In the genomic region with DNA sequence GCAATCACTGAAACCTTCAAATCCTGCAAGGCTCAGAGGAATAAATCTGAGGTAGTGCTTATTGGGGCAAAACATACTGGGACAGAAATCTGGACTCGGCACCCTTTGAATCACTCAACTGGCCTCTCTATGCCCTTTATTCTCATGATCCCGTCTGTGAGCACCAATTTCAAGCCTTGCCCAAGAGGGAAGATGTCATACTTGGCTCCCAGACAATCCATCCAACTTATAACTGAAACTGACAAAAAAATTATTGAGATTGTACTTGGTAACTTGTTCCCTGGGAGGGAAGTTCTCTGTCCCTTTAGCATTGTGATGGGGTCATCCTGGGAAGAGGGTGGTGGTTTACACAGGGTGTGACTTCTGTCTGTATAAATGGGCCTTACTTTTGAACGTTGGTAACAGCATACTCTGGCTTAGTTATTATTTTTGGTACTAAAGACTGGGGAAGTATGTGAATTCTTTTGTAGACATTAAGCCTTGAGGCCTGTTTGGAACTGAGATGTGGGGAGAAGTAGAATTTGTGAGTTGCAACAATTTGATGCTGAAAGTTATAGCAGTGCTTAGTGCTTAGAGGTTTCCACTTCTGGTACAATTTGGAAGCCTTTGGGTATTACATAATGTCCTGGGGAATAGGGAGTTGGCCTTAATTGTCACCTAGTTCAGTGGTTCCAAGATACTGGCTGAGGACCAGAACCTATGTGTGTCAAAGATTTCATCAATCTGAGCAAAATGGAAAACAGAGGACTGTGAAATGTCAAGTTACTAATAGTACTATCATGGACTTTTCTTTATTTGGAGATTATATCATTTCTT, we compare ENCODE assay signal across 29 cellular contexts. TPM values are rescaled to one million over a fixed set of nuclear protein-coding genes. Genes with fewer than 3 reads are reported as not detected.
DNase-seq lines count a peak whose midpoint lies in the region; ATAC-seq and TF ChIP-seq lines count a peak whose summit lies in the region.
"Had no signal": no experiment of that assay in that cellular context is flagged by ENCODE, and none has a peak within 500 bp of the region (broad histone marks: within the 10 kb centered on the region; RNA-seq: fewer than 3 reads in every experiment).

No MANE protein-coding gene starts in this region.

- H3K4me3 ChIP-seq in gastroesophageal sphincter (no peak overlapping the region), neural progenitor cell (no peak overlapping the region), A673 (ENCODE audit: low read depth, low read length, poor library complexity, severe bottlenecking) (no peak overlapping the region)
- H3K4me3 ChIP-seq: spleen, tibial artery had no signal

- H3K27ac Mint-ChIP-seq in neural progenitor cell, result peak overlapping the region; percentile 76
- H3K27ac Mint-ChIP-seq: activated CD4-positive, alpha-beta T cell treated with anti-CD3 and anti-CD28 coated beads, Interleukin-2, amount 10 ng/mL, durations not matched to agents 24 days and 14 days; activated naive CD4-positive, alpha-beta T cell treated with anti-CD3 and anti-CD28 coated beads for 36 hours; activated T-cell treated with anti-CD3 and anti-CD28 coated beads, Interleukin-2, amount 50 U/mL, for 72 hours; stimulated activated naive B cell treated with anti-CD40 and anti-IgM and Interleukin-4, amounts not matched to agents 10 μg/mL and 1 μg/mL and 100 μg/mL, for 72 hours; T-helper 17 cell had no signal

- H3K9me3 ChIP-seq in gastroesophageal sphincter (no peaks in the 10 kb centered on the region), neural progenitor cell (ENCODE audit: low read depth) (no peaks in the 10 kb centered on the region), A673 (ENCODE audit: low read depth, low read length, poor library complexity, severe bottlenecking) (no peaks in the 10 kb centered on the region)
- H3K9me3 ChIP-seq: SK-N-SH, spleen, tibial artery had no signal

- POLR2A ChIA-PET in A673 (lab: Charles Lee; ENCODE audit: low non-redundant PET), result no interaction called here

- H3K9ac ChIP-seq in neural progenitor cell, result no peak overlapping the region
- H3K9ac ChIP-seq: SK-N-SH had no signal

- ATAC-seq in gastroesophageal sphincter (peak; percentile 84), HG03460 (IDR thresholded peaks at IDR 0.05; ENCODE audit: unreplicated experiment) (no peak)
- ATAC-seq: activated T-cell treated with anti-CD3 and anti-CD28 coated beads, Interleukin-2, amount 50 U/mL, for 72 hours; stimulated activated naive B cell treated with anti-CD40 and anti-IgM and Interleukin-4, amounts not matched to agents 10 μg/mL and 1 μg/mL and 100 μg/mL, for 72 hours; T-helper 17 cell had no signal

- no peak overlapping the region for H3K4me2 ChIP-seq in neural progenitor cell
- H3K4me2 ChIP-seq: SK-N-SH had no signal

- no peak for TF ChIP-seq EP300 in gastroesophageal sphincter (IDR thresholded peaks at IDR 0.05)

- intact Hi-C loops in A673 (cut with micrococcal nuclease; ENCODE audit: unreplicated experiment), result no loop called here

- BruUV-seq in A673 (replicated peaks; lab: Mats Ljungman, UMichigan), result no TSS peak

- peaks cover 0 to 31% (median 5%) of the 10 kb centered on the region in 3 donors for H3K4me1 ChIP-seq in gastroesophageal sphincter
- peaks cover 6% of the 10 kb centered on the region for H3K4me1 ChIP-seq in neural progenitor cell
- H3K4me1 ChIP-seq in A673 (ENCODE audit: insufficient read depth, low read length, poor library complexity, severe bottlenecking), result no peaks in the 10 kb centered on the region

- H3K27ac ChIP-seq in gastroesophageal sphincter, result peak overlapping the region in 3 of 4 donors; percentile 39 to 62 (median 62)
- no peak overlapping the region for H3K27ac ChIP-seq in neural progenitor cell
- peak overlapping the region; percentile 83 for H3K27ac ChIP-seq in temporal lobe (ENCODE audit: low read depth, low read length)
- H3K27ac ChIP-seq in A673 (ENCODE audit: low read depth, low read length, poor library complexity, severe bottlenecking), result no peak overlapping the region
- H3K27ac ChIP-seq: epithelial cell of prostate, spleen, tibial artery had no signal

- CTCF ChIA-PET in A673 (lab: Charles Lee), result no interaction called here

- TF ChIP-seq CTCF in gastroesophageal sphincter (IDR thresholded peaks at IDR 0.05) (no peak), neural progenitor cell (IDR thresholded peaks at IDR 0.05) (no peak), A673 (conservative IDR thresholded peaks at IDR 0.05; ENCODE audit: low read depth, low read length) (no peak)

- DNase-seq in cerebellar cortex (ENCODE audit: low spot score), result peak; percentile 64
- no peak for DNase-seq in neural progenitor cell (ENCODE audit: low spot score)
- no peak for DNase-seq in A673 (ENCODE audit: low spot score)
- DNase-seq in NCI-H128 (lab: John Stamatoyannopoulos, UW; ENCODE audit: unreplicated experiment), result no peak
- DNase-seq: activated CD4-positive, alpha-beta T cell treated with anti-CD3 and anti-CD28 coated beads, Interleukin-2, amount 10 ng/mL, durations not matched to agents 24 days and 14 days; activated naive CD4-positive, alpha-beta T cell treated with anti-CD3 and anti-CD28 coated beads for 36 hours; activated T-cell treated with anti-CD3 and anti-CD28 coated beads, Interleukin-2, amount 50 U/mL, for 72 hours; AML-193; aorta; CD8-positive, alpha-beta memory T cell; central memory CD4-positive, alpha-beta T cell; DMS153; mesendoderm; naive B cell; NCI-H1105; NCI-H2029 treated with DMSO at 0.1 percent for 48 hours; NCI-H226; NCI-H774; spleen; stimulated activated CD4-positive, alpha-beta T cell treated with anti-CD3 and anti-CD28 coated beads, Interleukin-4, amount 100 ng/mL, for 1 hour; stimulated activated naive B cell treated with anti-CD40 and anti-IgM and Interleukin-4, amounts not matched to agents 10 μg/mL and 1 μg/mL and 100 μg/mL, for 72 hours; T-helper 17 cell had no signal

- peaks cover 10% of the 10 kb centered on the region for H3F3A ChIP-seq in neural progenitor cell (ENCODE audit: low read depth)

- TF ChIP-seq POLR2A in gastroesophageal sphincter (IDR thresholded peaks at IDR 0.05), result no peak

- no peaks in the 10 kb centered on the region for H3K27me3 ChIP-seq in gastroesophageal sphincter
- no peaks in the 10 kb centered on the region for H3K27me3 ChIP-seq in neural progenitor cell
- no peaks in the 10 kb centered on the region for H3K27me3 ChIP-seq in A673 (replicated peaks; ENCODE audit: insufficient read depth, low read depth, low read length, poor library complexity)
- H3K27me3 ChIP-seq: spleen, tibial artery had no signal

- H3K36me3 ChIP-seq in gastroesophageal sphincter, result no peaks in the 10 kb centered on the region
- H3K36me3 ChIP-seq in neural progenitor cell, result no peaks in the 10 kb centered on the region
- H3K36me3 ChIP-seq in A673 (ENCODE audit: insufficient read depth, low read length, poor library complexity, severe bottlenecking), result no peaks in the 10 kb centered on the region
- H3K36me3 ChIP-seq: spleen, tibial artery had no signal

- H3K4me3 Mint-ChIP-seq in neural progenitor cell, result no peak overlapping the region
- H3K4me3 Mint-ChIP-seq: activated CD4-positive, alpha-beta T cell treated with anti-CD3 and anti-CD28 coated beads, Interleukin-2, amount 10 ng/mL, durations not matched to agents 24 days and 14 days; activated naive CD4-positive, alpha-beta T cell treated with anti-CD3 and anti-CD28 coated beads for 36 hours; activated T-cell treated with anti-CD3 and anti-CD28 coated beads, Interleukin-2, amount 50 U/mL, for 72 hours; CD8-positive, alpha-beta memory T cell; IgD-negative memory B cell; naive B cell; stimulated activated naive B cell treated with anti-CD40 and anti-IgM and Interleukin-4, amounts not matched to agents 10 μg/mL and 1 μg/mL and 100 μg/mL, for 72 hours; T-helper 17 cell had no signal

- no peak overlapping the region for H2AFZ ChIP-seq in neural progenitor cell (replicated peaks)

- peaks cover 9% of the 10 kb centered on the region for H3K36me3 Mint-ChIP-seq in neural progenitor cell

- H3K9me3 Mint-ChIP-seq in neural progenitor cell, result peaks cover 1% of the 10 kb centered on the region
- H3K9me3 Mint-ChIP-seq: activated CD4-positive, alpha-beta T cell treated with anti-CD3 and anti-CD28 coated beads, Interleukin-2, amount 10 ng/mL, durations not matched to agents 24 days and 14 days; activated naive CD4-positive, alpha-beta T cell treated with anti-CD3 and anti-CD28 coated beads for 36 hours; activated T-cell treated with anti-CD3 and anti-CD28 coated beads, Interleukin-2, amount 50 U/mL, for 72 hours; CD8-positive, alpha-beta memory T cell; IgD-negative memory B cell; naive B cell; stimulated activated naive B cell treated with anti-CD40 and anti-IgM and Interleukin-4, amounts not matched to agents 10 μg/mL and 1 μg/mL and 100 μg/mL, for 72 hours had no signal

- 39 to 60% methylated on average over 1 to 3 of the region's 3 CpGs for WGBS in gastroesophageal sphincter (ENCODE audit: low coverage in 1 of 2), 2 donors

- peaks cover 20% of the 10 kb centered on the region for H3K4me1 Mint-ChIP-seq in neural progenitor cell
- H3K4me1 Mint-ChIP-seq: activated CD4-positive, alpha-beta T cell treated with anti-CD3 and anti-CD28 coated beads, Interleukin-2, amount 10 ng/mL, durations not matched to agents 24 days and 14 days had no signal

- no peaks in the 10 kb centered on the region for H4K20me1 ChIP-seq in neural progenitor cell (ENCODE audit: low read depth)

- peaks cover 3% of the 10 kb centered on the region for H3K27me3 Mint-ChIP-seq in neural progenitor cell (ENCODE audit: insufficient read depth, low read depth)
- H3K27me3 Mint-ChIP-seq: activated CD4-positive, alpha-beta T cell treated with anti-CD3 and anti-CD28 coated beads, Interleukin-2, amount 10 ng/mL, durations not matched to agents 24 days and 14 days; naive B cell; stimulated activated naive B cell treated with anti-CD40 and anti-IgM and Interleukin-4, amounts not matched to agents 10 μg/mL and 1 μg/mL and 100 μg/mL, for 72 hours; T-helper 17 cell had no signal

- H3K79me2 ChIP-seq in neural progenitor cell (ENCODE audit: low read depth), result no peaks in the 10 kb centered on the region

RNA-seq across cellular contexts. Expression of gene TLNRD1, which starts 15.7 kb away (rescaled TPM):
- 10 to 100 TPM; 17.0 to 31.9 (median 25.9) TPM for total RNA-seq in gastroesophageal sphincter
- 7.3 and 27.3 TPM in 2 replicates for total RNA-seq in neural progenitor cell (ENCODE audit: low replicate concordance)
- 6.9 TPM for total RNA-seq in temporal lobe
- 21.0 and 21.8 TPM in 2 replicates for total RNA-seq in A673 (2021)

RNA-seq across cellular contexts. Expression of gene MESD, which starts 26.8 kb away (rescaled TPM):
- total RNA-seq in gastroesophageal sphincter (10 to 100 TPM; 16.2 to 26.9 (median 20.1) TPM), neural progenitor cell (ENCODE audit: low replicate concordance) (24.1 and 31.5 TPM in 2 replicates), temporal lobe (10.3 TPM), A673 (2021) (25.7 and 28.1 TPM in 2 replicates)

Comparison
In these comparisons a context has a peak if more than half of its experiments do, and no peak if none do; other contexts are left out.
1. H3K27ac ChIP-seq: peak in gastroesophageal sphincter (3 of 4) and temporal lobe (single experiment); none in neural progenitor cell (single experiment) and A673 (single experiment).